8 cellular contexts compared by ENCODE assay signal in the genomic region with DNA sequence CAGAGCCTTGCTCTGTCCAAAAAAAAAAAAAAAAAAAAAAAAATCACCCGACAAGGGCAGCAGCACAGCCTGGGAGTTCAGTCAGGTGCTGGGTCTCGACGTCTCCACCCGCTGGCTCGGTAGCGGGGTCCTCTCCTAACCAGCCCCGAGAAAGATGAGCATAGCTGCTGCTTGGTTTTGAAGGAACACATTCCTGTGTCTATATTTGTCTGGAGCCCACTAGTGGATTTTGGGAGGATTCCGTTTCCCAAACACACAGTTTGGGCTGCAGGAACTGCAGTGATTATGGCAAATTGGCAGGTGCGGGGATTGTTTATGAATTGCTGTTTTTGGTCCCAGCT. TPM values are rescaled to one million over a fixed set of nuclear protein-coding genes. Genes with fewer than 3 reads are reported as not detected.
A peak's percentile ranks its signal among the peaks of the same experiment; 100 is the strongest.
DNase-seq lines count a peak whose midpoint lies in the region; ATAC-seq and TF ChIP-seq lines count a peak whose summit lies in the region.

No MANE protein-coding gene starts in this region.

- H3K9me3 ChIP-seq in PC-3 (ENCODE audit: low read length), result no peaks in the 10 kb centered on the region
- H3K9me3 ChIP-seq in esophagus squamous epithelium, result no peaks in the 10 kb centered on the region
- H3K9me3 ChIP-seq in prostate gland, result no peaks in the 10 kb centered on the region

- CTCF ChIA-PET in PC-3 (lab: Charles Lee), result interaction anchor here (0.7 to 1.3 kb wide), 3 partner anchors 13 to 74 kb away, joined by 3 to 12 read pairs (median 6); no protein-coding TSS in a partner anchor

- no peaks in the 10 kb centered on the region for H3K9me2 ChIP-seq in PC-3 (replicated peaks; ENCODE audit: low read length)

- 33 to 46% methylated on average over 9 of the region's 9 CpGs for WGBS in esophagus squamous epithelium, 2 donors
- 25% methylated on average over 9 of the region's 9 CpGs for WGBS in prostate gland

- H3K27ac ChIP-seq in PC-3 (ENCODE audit: low read length), result peak overlapping the region; percentile 97
- H3K27ac ChIP-seq in esophagus squamous epithelium, result peak overlapping the region in 1 of 4 donors; percentile 87
- peak overlapping the region; percentile 84 to 88 for H3K27ac ChIP-seq in prostate gland

- peak overlapping the region; percentile 95 for H3K9ac ChIP-seq in PC-3 (ENCODE audit: low read length)

- peaks cover 10% of the 10 kb centered on the region for H3F3A ChIP-seq in PC-3 (ENCODE audit: low read length, unreplicated experiment)

- TF ChIP-seq CTCF in PC-3 (conservative IDR thresholded peaks at IDR 0.05; ENCODE audit: low read depth, low read length) (peak; percentile 46), esophagus squamous epithelium (IDR thresholded peaks at IDR 0.05) (no peak), prostate gland (IDR thresholded peaks at IDR 0.05) (no peak)

- H3K4me1 ChIP-seq in PC-3 (ENCODE audit: insufficient read depth, low read length) (peaks cover 43% of the 10 kb centered on the region), esophagus squamous epithelium (peaks cover 4 to 31% (median 5%) of the 10 kb centered on the region in 3 donors), prostate gland (replicated peaks) (no peaks in the 10 kb centered on the region)

- ATAC-seq in PC-3, result no peak
- no peak for ATAC-seq in HG02884 (IDR thresholded peaks at IDR 0.05; ENCODE audit: unreplicated experiment)

- H2AFZ ChIP-seq in PC-3 (ENCODE audit: low read length), result no peak overlapping the region

- peak overlapping the region; percentile 84 for H3K4me2 ChIP-seq in PC-3 (ENCODE audit: low read length)

- no peak for DNase-seq in H7
- DNase-seq in PC-3, result peak; percentile 45
- DNase-seq in esophagus squamous epithelium (lab: John Stamatoyannopoulos, UW), result no peak
- no peak for DNase-seq in prostate gland (ENCODE audit: low spot score)
- no peak for DNase-seq in NCI-H226
- DNase-seq in activated CD4-positive, alpha-beta T cell treated with anti-CD3 and anti-CD28 coated beads for 1 hour, result no peak
- no peak for DNase-seq in SW480 (ENCODE audit: low spot score)

- intact Hi-C loops in PC-3 (cut with micrococcal nuclease), result loop anchor here (2.0 to 5.0 kb wide), 5 partner anchors 44 to 176 kb away; no protein-coding TSS in a partner anchor
- intact Hi-C loops in esophagus squamous epithelium (cut with DNase I), result no loop called here
- intact Hi-C loops in prostate gland (cut with DNase I), result loop anchor here (5.0 kb wide), 1 partner anchor 185 kb away; no protein-coding TSS in a partner anchor

- TF ChIP-seq POLR2A in esophagus squamous epithelium (IDR thresholded peaks at IDR 0.05), result no peak
- no peak for TF ChIP-seq POLR2A in prostate gland (IDR thresholded peaks at IDR 0.05)

- peaks cover 59% of the 10 kb centered on the region for H3K79me2 ChIP-seq in PC-3 (ENCODE audit: low read length)

- H4K20me1 ChIP-seq in PC-3 (ENCODE audit: low read length), result peaks cover 49% of the 10 kb centered on the region

- no peaks in the 10 kb centered on the region for H3K36me3 ChIP-seq in H7 (replicated peaks; ENCODE audit: control insufficient read depth, insufficient read depth, low read length)
- H3K36me3 ChIP-seq in PC-3 (ENCODE audit: low read depth, low read length), result no peaks in the 10 kb centered on the region; the same call in 1 of the 2 replicates
- H3K36me3 ChIP-seq in esophagus squamous epithelium, result no peaks in the 10 kb centered on the region
- no peaks in the 10 kb centered on the region for H3K36me3 ChIP-seq in prostate gland

- BruUV-seq in PC-3 (replicated peaks; lab: Mats Ljungman, UMichigan), result no TSS peak

- H3K27me3 ChIP-seq in H7 (ENCODE audit: control insufficient read depth, insufficient read depth, low read length) (peaks cover 23% of the 10 kb centered on the region), PC-3 (ENCODE audit: low read length) (no peaks in the 10 kb centered on the region), esophagus squamous epithelium (peaks cover 0 to 45% (median 0%) of the 10 kb centered on the region in 4 donors), prostate gland (replicated peaks; ENCODE audit: insufficient read depth) (no peaks in the 10 kb centered on the region)

- POLR2A ChIA-PET in PC-3 (lab: Charles Lee; ENCODE audit: unreplicated experiment), result no interaction called here

- H3K4me3 ChIP-seq in H7 (ENCODE audit: insufficient read depth, low read depth, low read length), result peak overlapping the region; percentile 67; the same call in 1 of the 2 replicates
- peak overlapping the region; percentile 81 for H3K4me3 ChIP-seq in PC-3 (ENCODE audit: low read length)
- peak overlapping the region; percentile 55 to 87 (median 76) for H3K4me3 ChIP-seq in esophagus squamous epithelium
- H3K4me3 ChIP-seq in prostate gland, result peak overlapping the region; percentile 89

RNA-seq across cellular contexts. Expression of gene OTULINL, which starts 1.2 kb away (rescaled TPM):
- 2.7 and 3.3 TPM in 2 replicates for total RNA-seq in H7 (2014; rRNA removed; shearing (Covaris generic))
- 46.4 and 54.6 TPM in 2 replicates for total RNA-seq in PC-3 (2014; rRNA removed)
- total RNA-seq in esophagus squamous epithelium, result 10 to 100 TPM in 1 of 4 donors, 1 to 10 TPM in 2, under 1 TPM in 1; 0.79 to 17.1 (median 4.5) TPM
- 10 to 100 TPM; 12.4 to 20.6 TPM for total RNA-seq in prostate gland
